In the genomic region with DNA sequence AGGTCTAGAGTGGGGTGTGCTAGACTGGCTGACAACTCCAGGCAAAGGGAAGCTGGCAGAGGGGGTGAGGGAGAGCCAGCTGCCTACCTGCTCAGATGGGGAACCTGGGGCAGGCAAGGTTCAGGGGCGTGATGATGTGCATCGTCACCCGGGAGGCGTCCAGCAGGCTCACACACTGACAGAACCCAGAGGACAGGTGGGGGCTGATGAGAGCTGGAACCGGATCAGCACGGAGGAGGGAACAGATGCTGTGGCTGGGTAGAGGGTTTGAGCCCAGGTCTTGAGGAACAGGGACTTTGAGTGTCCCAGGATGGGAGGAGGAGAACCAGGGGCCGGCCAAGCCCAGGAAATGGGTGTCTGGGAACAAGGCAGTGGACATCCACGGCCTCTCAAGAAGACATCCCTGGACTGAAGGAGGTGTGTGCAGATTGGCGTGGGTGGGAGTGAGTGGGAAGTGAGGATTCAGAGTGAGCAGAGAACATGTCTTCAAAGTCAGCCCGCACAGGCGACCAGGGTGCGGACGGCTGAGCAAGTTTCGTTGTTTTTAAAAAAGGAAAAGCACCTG, we compare ENCODE assay signal across 24 cellular contexts. TPM values are rescaled to one million over a fixed set of nuclear protein-coding genes. Genes with fewer than 3 reads are reported as not detected.
DNase-seq lines count a peak whose midpoint lies in the region; FAIRE-seq and TF ChIP-seq lines count a peak whose summit lies in the region.
"Had no signal": no experiment of that assay in that cellular context is flagged by ENCODE, and none has a peak within 500 bp of the region (broad histone marks: within the 10 kb centered on the region; RNA-seq: fewer than 3 reads in every experiment).

No MANE protein-coding gene starts in this region.

- H3K4me1 ChIP-seq in left ventricle myocardium inferior = peaks cover 13% of the 10 kb centered on the region

- intact Hi-C loops in cardiac septum (cut with DNase I) (no loop called here), left ventricle myocardium inferior (cut with micrococcal nuclease) (no loop called here)
- intact Hi-C loops in activated T-helper 1 cell treated with anti-CD3 and anti-CD28 coated beads, Interleukin-12 subunit alpha, Interleukin-12 subunit beta, Interleukin-2, Interleukin-4 antibody, amounts not matched to agents 30 ng/mL and 10 ng/mL and 1 ng/mL, durations not matched to agents 14 hours and 24 hours and 36 hours (cut with micrococcal nuclease) = no loop called here

- no peaks in the 10 kb centered on the region for H3K9me3 Mint-ChIP-seq in activated T-helper 1 cell treated with anti-CD3 and anti-CD28 coated beads, Interleukin-12 subunit alpha, Interleukin-12 subunit beta, Interleukin-2, Interleukin-4 antibody, amounts not matched to agents 30 ng/mL and 10 ng/mL and 1 ng/mL, durations not matched to agents 14 hours and 24 hours and 36 hours
- peaks cover 4% of the 10 kb centered on the region for H3K9me3 Mint-ChIP-seq in glutamatergic neuron (ENCODE audit: unreplicated experiment)
- H3K9me3 Mint-ChIP-seq: activated CD4-positive, alpha-beta memory T cell treated with anti-CD3 and anti-CD28 coated beads for 36 hours; activated naive CD8-positive, alpha-beta T cell treated with anti-CD3 and anti-CD28 coated beads, Interleukin-2, amount 50 U/mL, for 24 hours; H9; memory B cell; stimulated activated naive CD8-positive, alpha-beta T cell treated with anti-CD3 and anti-CD28 coated beads, Interleukin-15, amount 100 ng/mL, for 72 hours had no signal

- no peaks in the 10 kb centered on the region for H3K9me3 ChIP-seq in left ventricle myocardium inferior (replicated peaks)
- H3K9me3 ChIP-seq: MG63, tibial nerve had no signal

- H3K36me3 ChIP-seq in left ventricle myocardium inferior = no peaks in the 10 kb centered on the region
- H3K36me3 ChIP-seq: MG63, tibial nerve had no signal

- no peak for FAIRE-seq in urothelium cell line (lab: Jason Lieb, UNC)
- FAIRE-seq: A204.1, HTR-8/SVneo had no signal

- no peak overlapping the region for H3K27ac ChIP-seq in left ventricle myocardium inferior (replicated peaks)
- H3K27ac ChIP-seq: tibial nerve had no signal

- no peaks in the 10 kb centered on the region for H3K4me1 Mint-ChIP-seq in activated T-helper 1 cell treated with anti-CD3 and anti-CD28 coated beads, Interleukin-12 subunit alpha, Interleukin-12 subunit beta, Interleukin-2, Interleukin-4 antibody, amounts not matched to agents 30 ng/mL and 10 ng/mL and 1 ng/mL, durations not matched to agents 14 hours and 24 hours and 36 hours (ENCODE audit: low read depth)
- H3K4me1 Mint-ChIP-seq in glutamatergic neuron (ENCODE audit: low read depth, unreplicated experiment) = peaks cover 10% of the 10 kb centered on the region

- no peak overlapping the region for H3K27ac Mint-ChIP-seq in activated T-helper 1 cell treated with anti-CD3 and anti-CD28 coated beads, Interleukin-12 subunit alpha, Interleukin-12 subunit beta, Interleukin-2, Interleukin-4 antibody, amounts not matched to agents 30 ng/mL and 10 ng/mL and 1 ng/mL, durations not matched to agents 14 hours and 24 hours and 36 hours
- H3K27ac Mint-ChIP-seq in glutamatergic neuron (ENCODE audit: unreplicated experiment) = no peak overlapping the region
- H3K27ac Mint-ChIP-seq: activated CD4-positive, alpha-beta memory T cell treated with anti-CD3 and anti-CD28 coated beads for 36 hours; activated naive CD8-positive, alpha-beta T cell treated with anti-CD3 and anti-CD28 coated beads, Interleukin-2, amount 50 U/mL, for 24 hours; memory B cell had no signal

- TF ChIP-seq CTCF in left ventricle myocardium inferior (IDR thresholded peaks at IDR 0.05; ENCODE audit: borderline replicate concordance) = no peak
- no peak for TF ChIP-seq CTCF in glutamatergic neuron (IDR thresholded peaks at IDR 0.05; ENCODE audit: partially characterized antibody, unreplicated experiment)

- H3K36me3 Mint-ChIP-seq in activated T-helper 1 cell treated with anti-CD3 and anti-CD28 coated beads, Interleukin-12 subunit alpha, Interleukin-12 subunit beta, Interleukin-2, Interleukin-4 antibody, amounts not matched to agents 30 ng/mL and 10 ng/mL and 1 ng/mL, durations not matched to agents 14 hours and 24 hours and 36 hours (ENCODE audit: low read depth) = no peaks in the 10 kb centered on the region
- H3K36me3 Mint-ChIP-seq in glutamatergic neuron (ENCODE audit: unreplicated experiment) = no peaks in the 10 kb centered on the region
- H3K36me3 Mint-ChIP-seq: activated CD4-positive, alpha-beta memory T cell treated with anti-CD3 and anti-CD28 coated beads for 36 hours; memory B cell had no signal

- no peak overlapping the region for H3K4me3 ChIP-seq in left ventricle myocardium inferior
- H3K4me3 ChIP-seq: MG63, tibial nerve had no signal

- DNase-seq in cardiac septum (ENCODE audit: low spot score) (peak; percentile 69), left ventricle myocardium inferior (no peak), glutamatergic neuron (no peak), urothelium cell line (ENCODE audit: low spot score) (peak; percentile 14), medulla oblongata (ENCODE audit: extremely low spot score) (no peak), dedifferentiated amniotic fluid mesenchymal stem cell (ENCODE audit: extremely low spot score) (no peak)
- DNase-seq in activated T-helper 1 cell treated with anti-CD3 and anti-CD28 coated beads, Interleukin-12 subunit alpha, Interleukin-12 subunit beta, Interleukin-2, Interleukin-4 antibody, amounts not matched to agents 30 ng/mL and 10 ng/mL and 1 ng/mL, durations not matched to agents 14 hours and 24 hours and 36 hours (ENCODE audit: low spot score) = no peak
- no peak for DNase-seq in activated T-cell treated with anti-CD3 and anti-CD28 coated beads, Interleukin-2, amount 50 U/mL, for 1 hour
- DNase-seq: activated CD4-positive, alpha-beta memory T cell treated with anti-CD3 and anti-CD28 coated beads for 36 hours; activated gamma-delta T cell treated with Interleukin-2 at 50 U/mL for 16 hours; activated naive CD8-positive, alpha-beta T cell treated with anti-CD3 and anti-CD28 coated beads, Interleukin-2, amount 50 U/mL, for 24 hours; cerebellar nuclear complex; GDM1; KBM-7; MG63; NCI-H2029; NCI-H2227 treated with DMSO at 0.1 percent for 48 hours; NCI-H526 treated with DMSO at 0.1 percent for 48 hours; stimulated activated naive CD8-positive, alpha-beta T cell treated with anti-CD3 and anti-CD28 coated beads, Interleukin-15, amount 100 ng/mL, for 72 hours had no signal

- H3K27me3 Mint-ChIP-seq in activated T-helper 1 cell treated with anti-CD3 and anti-CD28 coated beads, Interleukin-12 subunit alpha, Interleukin-12 subunit beta, Interleukin-2, Interleukin-4 antibody, amounts not matched to agents 30 ng/mL and 10 ng/mL and 1 ng/mL, durations not matched to agents 14 hours and 24 hours and 36 hours (ENCODE audit: insufficient read depth) = peaks cover 30% of the 10 kb centered on the region
- H3K27me3 Mint-ChIP-seq in glutamatergic neuron (ENCODE audit: unreplicated experiment) = peaks cover 15% of the 10 kb centered on the region

- peaks cover 68% of the 10 kb centered on the region for H3K27me3 ChIP-seq in left ventricle myocardium inferior (ENCODE audit: low read depth)

- peak overlapping the region; percentile 7 for H3K4me3 Mint-ChIP-seq in activated T-helper 1 cell treated with anti-CD3 and anti-CD28 coated beads, Interleukin-12 subunit alpha, Interleukin-12 subunit beta, Interleukin-2, Interleukin-4 antibody, amounts not matched to agents 30 ng/mL and 10 ng/mL and 1 ng/mL, durations not matched to agents 14 hours and 24 hours and 36 hours
- peak overlapping the region; percentile 7 for H3K4me3 Mint-ChIP-seq in glutamatergic neuron (ENCODE audit: unreplicated experiment)
- H3K4me3 Mint-ChIP-seq: activated CD4-positive, alpha-beta memory T cell treated with anti-CD3 and anti-CD28 coated beads for 36 hours; activated naive CD8-positive, alpha-beta T cell treated with anti-CD3 and anti-CD28 coated beads, Interleukin-2, amount 50 U/mL, for 24 hours; H9; memory B cell; stimulated activated naive CD8-positive, alpha-beta T cell treated with anti-CD3 and anti-CD28 coated beads, Interleukin-15, amount 100 ng/mL, for 72 hours had no signal

RNA-seq across cellular contexts. Expression of gene RASGEF1A, which starts 3.9 kb away (rescaled TPM):
- total RNA-seq in cardiac septum (1.0 TPM), left ventricle myocardium inferior (1.1 TPM), glutamatergic neuron (ENCODE audit: unreplicated experiment) (5.7 TPM)
- total RNA-seq in activated T-helper 1 cell treated with anti-CD3 and anti-CD28 coated beads, Interleukin-12 subunit alpha, Interleukin-12 subunit beta, Interleukin-2, Interleukin-4 antibody, amounts not matched to agents 30 ng/mL and 10 ng/mL and 1 ng/mL, durations not matched to agents 14 hours and 24 hours and 36 hours = 0.78 and 2.0 TPM in 2 replicates

Comparison
In these comparisons a context has a peak if more than half of its experiments do, and no peak if none do; other contexts are left out.
1. DNase-seq: peak in cardiac septum (single experiment) and urothelium cell line (single experiment); none in left ventricle myocardium inferior (single experiment), activated T-helper 1 cell treated with anti-CD3 and anti-CD28 coated beads, Interleukin-12 subunit alpha, Interleukin-12 subunit beta, Interleukin-2, Interleukin-4 antibody, amounts not matched to agents 30 ng/mL and 10 ng/mL and 1 ng/mL, durations not matched to agents 14 hours and 24 hours and 36 hours (single experiment), glutamatergic neuron (single experiment), medulla oblongata (single experiment), dedifferentiated amniotic fluid mesenchymal stem cell (single experiment) and activated T-cell treated with anti-CD3 and anti-CD28 coated beads, Interleukin-2, amount 50 U/mL, for 1 hour (single experiment).